Comparison of ENCODE assay signal across 8 cellular contexts in genomic region chr1:147892731-147893214, GRCh38. TPM values are rescaled to one million over a fixed set of nuclear protein-coding genes. Genes with fewer than 3 reads are reported as not detected.
DNase-seq lines count a peak whose midpoint lies in the region; FAIRE-seq and TF ChIP-seq lines count a peak whose summit lies in the region.

No MANE protein-coding gene starts in this region.

- TF ChIP-seq EP300 in Ishikawa (IDR thresholded peaks at IDR 0.05; ENCODE audit: borderline replicate concordance) (no peak), stomach (IDR thresholded peaks at IDR 0.05) (no peak)

- H3K36me3 ChIP-seq in stomach: no peaks in the 10 kb centered on the region

- H3K4me1 ChIP-seq in stomach: peaks cover 0 to 11% (median 3%) of the 10 kb centered on the region in 4 donors

- WGBS in stomach, 5 donors: 0 to 9% (median 2%) methylated on average over 1 of the region's 1 CpG

- intact Hi-C loops in stomach (cut with DNase I; ENCODE audit: low total_unique reads): loop anchor here (5.0 to 10.0 kb wide), 2 partner anchors 165 to 398 kb away; no protein-coding TSS in a partner anchor

- no peak overlapping the region for H3K4me3 ChIP-seq in stomach

- peak in 5 of 7 experiments; percentile 85 to 94 (median 88) for TF ChIP-seq CTCF in stomach (IDR thresholded peaks at IDR 0.05)

- no peak for TF ChIP-seq POLR2A in stomach (IDR thresholded peaks at IDR 0.05)

- H3K9me3 ChIP-seq in stomach: no peaks in the 10 kb centered on the region

- DNase-seq in NCI-H1417 (lab: John Stamatoyannopoulos, UW) (peak; percentile 27 to 85 (median 76)), NCI-H1417 treated with DMSO at 0.1 percent for 48 hours (lab: John Stamatoyannopoulos, UW) (no peak), RCC 7860 (ENCODE audit: low spot score) (peak; percentile 16), kidney tubule cell (ENCODE audit: low spot score) (peak; percentile 66), stomach (no peak), GOT3 (lab: John Stamatoyannopoulos, UW) (no peak)
- DNase-seq in central memory CD4-positive, alpha-beta T cell: peak; percentile 21

- peak; percentile 15 for FAIRE-seq in RCC 7860 (lab: Jason Lieb, UNC)

- H3K27ac ChIP-seq in stomach: no peak overlapping the region

- peaks cover 0 to 13% (median 0%) of the 10 kb centered on the region in 3 donors for H3K27me3 ChIP-seq in stomach

- TF ChIP-seq RAD21 in Ishikawa (IDR thresholded peaks at IDR 0.05; ENCODE audit: low read depth): peak; percentile 95

TF ChIP-seq in Ishikawa, 13 proteins besides CTCF, POLR2A, EP300 and RAD21:
- no peak for TF ChIP-seq TAF1 (IDR thresholded peaks at IDR 0.05; ENCODE audit: low read depth)
- TF ChIP-seq ZBTB7A (IDR thresholded peaks at IDR 0.05; ENCODE audit: low read depth): no peak
- TF ChIP-seq FOXM1 (IDR thresholded peaks at IDR 0.05; ENCODE audit: borderline replicate concordance, low read depth): no peak
- TF ChIP-seq YY1 (IDR thresholded peaks at IDR 0.05; ENCODE audit: low read depth): no peak
- no peak for TF ChIP-seq EGR1 (IDR thresholded peaks at IDR 0.05)
- no peak for TF ChIP-seq TCF12 (IDR thresholded peaks at IDR 0.05; ENCODE audit: low read depth)
- peak; percentile 68 for TF ChIP-seq TEAD4 (IDR thresholded peaks at IDR 0.05)
TF ChIP-seq in Ishikawa: peak in this region for 1.

RNA-seq across cellular contexts. Expression of gene GJA8, which starts 9.8 kb away (rescaled TPM):
- not detected for total RNA-seq in stomach
- polyA plus RNA-seq in stomach: not detected

RNA-seq across cellular contexts. Expression of gene GPR89B, which starts 35.4 kb away (rescaled TPM):
- total RNA-seq in stomach: 10 to 100 TPM in 3 of 5 donors, 1 to 10 TPM in 2; 2.3 to 43.1 (median 18.7) TPM
- polyA plus RNA-seq in stomach: 10 to 100 TPM in 1 of 3 donors, 1 to 10 TPM in 2; 3.7 to 13.4 (median 7.1) TPM

Comparison
In these comparisons a context has a peak if more than half of its experiments do, and no peak if none do; other contexts are left out.
1. DNase-seq: peak in NCI-H1417 (3 of 3), RCC 7860 (single experiment), central memory CD4-positive, alpha-beta T cell (single experiment) and kidney tubule cell (single experiment); none in NCI-H1417 treated with DMSO at 0.1 percent for 48 hours (single experiment), stomach (single experiment) and GOT3 (single experiment).